12 cellular contexts compared by ENCODE assay signal in genomic region chr17:31415004-31415454, GRCh38. TPM values are rescaled to one million over a fixed set of nuclear protein-coding genes. Genes with fewer than 3 reads are reported as not detected.
DNase-seq lines count a peak whose midpoint lies in the region; ATAC-seq and TF ChIP-seq lines count a peak whose summit lies in the region.
"Had no signal": no experiment of that assay in that cellular context is flagged by ENCODE, and none has a peak within 500 bp of the region (broad histone marks: within the 10 kb centered on the region; RNA-seq: fewer than 3 reads in every experiment).

No MANE protein-coding gene starts in this region.

- H3K27ac ChIP-seq in angular gyrus (ENCODE audit: low read depth, low read length) = peak overlapping the region; percentile 98
- no peak overlapping the region for H3K27ac ChIP-seq in naive thymus-derived CD4-positive, alpha-beta T cell (ENCODE audit: low read depth, low read length)

- H3K4me3 Mint-ChIP-seq in naive thymus-derived CD4-positive, alpha-beta T cell = no peak overlapping the region
- H3K4me3 Mint-ChIP-seq in T-cell = no peak overlapping the region

- ATAC-seq in naive thymus-derived CD4-positive, alpha-beta T cell = peak; percentile 71
- no peak for ATAC-seq in T-cell (replicated peaks in 1 of 4)
- ATAC-seq: PC-3 had no signal

- intact Hi-C loops in naive thymus-derived CD4-positive, alpha-beta T cell (cut with micrococcal nuclease) = no loop called here

- no peaks in the 10 kb centered on the region for H3K27me3 ChIP-seq in naive thymus-derived CD4-positive, alpha-beta T cell (ENCODE audit: control insufficient read depth in 2 of 2, insufficient read depth in 2 of 2, low read length in 2 of 2)

- H3K4me3 ChIP-seq in naive thymus-derived CD4-positive, alpha-beta T cell (ENCODE audit: low read length) = no peak overlapping the region

- H3K27me3 Mint-ChIP-seq in naive thymus-derived CD4-positive, alpha-beta T cell = no peaks in the 10 kb centered on the region
- H3K27me3 Mint-ChIP-seq in T-cell = no peaks in the 10 kb centered on the region

- CTCF ChIA-PET in naive thymus-derived CD4-positive, alpha-beta T cell (lab: Charles Lee) = no interaction called here
- CTCF ChIA-PET in T-cell (lab: Charles Lee) = no interaction called here
- CTCF ChIA-PET in GM10248 (lab: Yijun Ruan, JAX) = interaction anchor here (1.2 kb wide), 1 partner anchor 427 kb away, joined by 3 read pairs; no protein-coding TSS in a partner anchor

- H3K36me3 ChIP-seq in ES-I3 (ENCODE audit: insufficient read depth, low read length) = no peaks in the 10 kb centered on the region
- H3K36me3 ChIP-seq in naive thymus-derived CD4-positive, alpha-beta T cell (ENCODE audit: control insufficient read depth in 2 of 3, insufficient read depth in 3 of 3, low read length in 3 of 3) = no peaks in the 10 kb centered on the region

- peaks cover 10% of the 10 kb centered on the region for H3K4me1 ChIP-seq in ES-I3 (ENCODE audit: insufficient read depth, low read length)
- no peaks in the 10 kb centered on the region for H3K4me1 ChIP-seq in naive thymus-derived CD4-positive, alpha-beta T cell (ENCODE audit: control insufficient read depth in 2 of 2, insufficient read depth in 2 of 2, low read length in 2 of 2)

- H3K4me1 Mint-ChIP-seq in naive thymus-derived CD4-positive, alpha-beta T cell = no peaks in the 10 kb centered on the region
- H3K4me1 Mint-ChIP-seq in T-cell = no peaks in the 10 kb centered on the region

- H3K9ac ChIP-seq in ES-I3 (ENCODE audit: low read depth, low read length) = peak overlapping the region; percentile 34; the same call in 1 of the 2 replicates

- POLR2A ChIA-PET in naive thymus-derived CD4-positive, alpha-beta T cell (lab: Charles Lee) = no interaction called here
- POLR2A ChIA-PET in T-cell (lab: Charles Lee) = no interaction called here
- POLR2A ChIA-PET in GM10248 (lab: Yijun Ruan, JAX) = no interaction called here

- TF ChIP-seq CTCF in GM10248 (IDR thresholded peaks at IDR 0.05; ENCODE audit: control extremely low read depth, extremely low read depth, low read depth, missing control alignments) = no peak

- no peaks in the 10 kb centered on the region for H3K9me3 Mint-ChIP-seq in naive thymus-derived CD4-positive, alpha-beta T cell
- no peaks in the 10 kb centered on the region for H3K9me3 Mint-ChIP-seq in T-cell

- no peaks in the 10 kb centered on the region for H3K9me3 ChIP-seq in ES-I3 (ENCODE audit: control insufficient read depth, insufficient read depth, low read length)
- H3K9me3 ChIP-seq in naive thymus-derived CD4-positive, alpha-beta T cell (ENCODE audit: control insufficient read depth in 2 of 3, low read length in 3 of 3) = no peaks in the 10 kb centered on the region

- H3K27ac Mint-ChIP-seq in naive thymus-derived CD4-positive, alpha-beta T cell = no peak overlapping the region
- H3K27ac Mint-ChIP-seq in T-cell = no peak overlapping the region

- DNase-seq in NOMO-1 (lab: John Stamatoyannopoulos, UW; ENCODE audit: unreplicated experiment in 2 of 2) (peak; percentile 79 to 91), T-cell (no peak), dermis blood vessel endothelial cell (no peak), GM10248 (ENCODE audit: extremely low spot score) (no peak)
- DNase-seq in naive thymus-derived CD4-positive, alpha-beta T cell = no peak
- DNase-seq in stimulated activated CD4-positive, alpha-beta T cell treated with anti-CD3 and anti-CD28 coated beads, Interleukin-4, amount 100 ng/mL, for 4 hours = no peak
- DNase-seq: activated CD4-positive, alpha-beta T cell treated with anti-CD3 and anti-CD28 coated beads, Interleukin-2, amount 50 U/mL, for 4 hours; DND-41; PC-3; T-helper 2 cell had no signal

- H3K36me3 Mint-ChIP-seq in naive thymus-derived CD4-positive, alpha-beta T cell = no peaks in the 10 kb centered on the region
- no peaks in the 10 kb centered on the region for H3K36me3 Mint-ChIP-seq in T-cell

RNA-seq across cellular contexts. Expression of gene RAB11FIP4, which starts 23.6 kb away (rescaled TPM):
- total RNA-seq in naive thymus-derived CD4-positive, alpha-beta T cell = 10 to 100 TPM; 33.6 to 82.4 (median 61.8) TPM
- polyA plus RNA-seq in naive thymus-derived CD4-positive, alpha-beta T cell = 10 to 100 TPM; 16.1 to 28.1 TPM
- total RNA-seq in T-cell (10 to 100 TPM; 45.6 to 72.6 (median 50.1) TPM), dermis blood vessel endothelial cell (0.05 and 0.17 TPM in 2 replicates)

Comparison
In these comparisons a context has a peak if more than half of its experiments do, and no peak if none do; other contexts are left out.
1. DNase-seq: peak in NOMO-1 (2 of 2); none in naive thymus-derived CD4-positive, alpha-beta T cell (0 of 9), T-cell (0 of 34), dermis blood vessel endothelial cell (single experiment), stimulated activated CD4-positive, alpha-beta T cell treated with anti-CD3 and anti-CD28 coated beads, Interleukin-4, amount 100 ng/mL, for 4 hours (0 of 2) and GM10248 (single experiment).
2. RNA of gene RAB11FIP4, which starts 23.6 kb away (total RNA-seq): 33.6 to 82.4 TPM in naive thymus-derived CD4-positive, alpha-beta T cell and 45.6 to 72.6 TPM in T-cell; 0.05 to 0.17 TPM in dermis blood vessel endothelial cell; every median in the first group is over 10 times any median in the second.